9 cellular contexts compared by ENCODE assay signal in genomic region chr1:168321945-168322344, GRCh38. TPM values are rescaled to one million over a fixed set of nuclear protein-coding genes. Genes with fewer than 3 reads are reported as not detected.
DNase-seq lines count a peak whose midpoint lies in the region; ATAC-seq and TF ChIP-seq lines count a peak whose summit lies in the region.
"Had no signal": no experiment of that assay in that cellular context is flagged by ENCODE, and none has a peak within 500 bp of the region (broad histone marks: within the 10 kb centered on the region; RNA-seq: fewer than 3 reads in every experiment).

No MANE protein-coding gene starts in this region.

- DNase-seq in GM10266 (ENCODE audit: extremely low spot score) (peak; percentile 37), lung microvascular endothelial cell (ENCODE audit: low read depth in 2 of 2) (peak; percentile 57 to 64), iPS-NIHi7 (ENCODE audit: extremely low spot score) (no peak), UCSD-AML1 (lab: John Stamatoyannopoulos, UW; ENCODE audit: unreplicated experiment) (no peak), hippocampal formation (lab: John Stamatoyannopoulos, UW) (no peak)
- DNase-seq: activated T-cell treated with anti-CD3 and anti-CD28 coated beads for 4 hours had no signal

- peaks cover 4% of the 10 kb centered on the region for H3K4me1 Mint-ChIP-seq in activated T-helper 17 cell treated with anti-CD3 and anti-CD28 coated beads, Interleukin-2, amount 50 U/mL, for 72 hours

- H3K27me3 Mint-ChIP-seq in activated T-helper 17 cell treated with anti-CD3 and anti-CD28 coated beads, Interleukin-2, amount 50 U/mL, for 72 hours, result no peaks in the 10 kb centered on the region

- no peak overlapping the region for H3K27ac Mint-ChIP-seq in activated T-helper 17 cell treated with anti-CD3 and anti-CD28 coated beads, Interleukin-2, amount 50 U/mL, for 72 hours

- no peak overlapping the region for H3K4me3 Mint-ChIP-seq in activated T-helper 17 cell treated with anti-CD3 and anti-CD28 coated beads, Interleukin-2, amount 50 U/mL, for 72 hours

- peak; percentile 26 for TF ChIP-seq CTCF in GM10266 (IDR thresholded peaks at IDR 0.05; ENCODE audit: control insufficient read depth, insufficient read depth, low read depth, missing control alignments)
- TF ChIP-seq CTCF in LNCAP (IDR thresholded peaks at IDR 0.05), result peak; percentile 73

- H3K9me3 Mint-ChIP-seq in activated T-helper 17 cell treated with anti-CD3 and anti-CD28 coated beads, Interleukin-2, amount 50 U/mL, for 72 hours, result peaks cover 4% of the 10 kb centered on the region

- peak; percentile 29 for ATAC-seq in activated T-helper 17 cell treated with anti-CD3 and anti-CD28 coated beads, Interleukin-2, amount 50 U/mL, for 72 hours (replicated peaks)
- ATAC-seq in HG02852 (IDR thresholded peaks at IDR 0.05; ENCODE audit: unreplicated experiment), result no peak

- peaks cover 9% of the 10 kb centered on the region for H3K36me3 Mint-ChIP-seq in activated T-helper 17 cell treated with anti-CD3 and anti-CD28 coated beads, Interleukin-2, amount 50 U/mL, for 72 hours (ENCODE audit: low read depth)

RNA-seq across cellular contexts. Expression of gene TBX19, which starts 41.3 kb away (rescaled TPM):
- 1 to 10 TPM; 1.8 to 6.1 TPM for total RNA-seq in activated T-helper 17 cell treated with anti-CD3 and anti-CD28 coated beads, Interleukin-2, amount 50 U/mL, for 72 hours
- 0.22 and 0.60 TPM in 2 replicates for total RNA-seq in lung microvascular endothelial cell

Comparison
In these comparisons a context has a peak if more than half of its experiments do, and no peak if none do; other contexts are left out.
1. DNase-seq: peak in GM10266 (single experiment) and lung microvascular endothelial cell (2 of 2); none in iPS-NIHi7 (single experiment), UCSD-AML1 (single experiment) and hippocampal formation (0 of 2).